8 cellular contexts compared by ENCODE assay signal in the genomic region with DNA sequence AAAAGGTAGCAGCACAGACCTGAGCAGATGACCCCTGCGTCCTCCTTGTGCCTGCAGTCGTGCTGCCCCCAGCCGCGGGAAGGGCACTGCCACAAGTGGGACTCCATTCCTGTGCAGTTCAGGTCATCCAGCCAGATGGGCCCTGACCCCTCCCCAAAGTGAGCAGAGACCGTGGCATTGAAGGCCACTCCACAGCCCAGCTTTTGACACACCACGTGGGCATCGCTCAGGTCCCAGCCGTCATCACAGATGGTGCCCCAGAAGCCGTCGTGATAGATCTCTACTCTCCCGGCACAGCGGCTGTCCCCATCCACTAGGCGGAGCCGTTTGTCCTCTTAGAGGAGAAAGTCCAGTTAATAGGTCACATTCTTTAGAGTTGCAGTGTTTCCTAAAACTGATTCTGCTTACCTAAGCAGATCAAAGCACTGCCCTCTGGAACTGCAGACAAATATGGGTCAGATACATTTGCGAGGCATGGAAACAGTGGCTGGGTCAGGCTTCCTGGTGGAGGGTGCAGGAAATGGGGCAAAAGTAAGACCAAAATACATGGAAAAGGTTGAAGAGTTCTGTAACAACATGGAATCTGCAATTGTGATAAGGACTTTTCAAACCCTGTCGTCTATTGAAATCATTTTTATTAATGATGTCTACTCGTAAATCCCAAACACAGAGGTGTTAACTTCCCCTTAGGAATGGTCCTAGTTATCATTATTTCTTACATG.
DNase-seq lines count a peak whose midpoint lies in the region; ATAC-seq and TF ChIP-seq lines count a peak whose summit lies in the region.

No MANE protein-coding gene starts in this region.

- no peak overlapping the region for H3K27ac ChIP-seq in HEK293 (ENCODE audit: extremely low read depth, low read depth, low read length)
- no peak overlapping the region for H3K27ac ChIP-seq in RWPE1

- no peak for ATAC-seq in GM19324 (IDR thresholded peaks at IDR 0.05; ENCODE audit: low FRiP score, unreplicated experiment)

- CTCF ChIA-PET in HEK293 (lab: Yijun Ruan, JAX) = interaction anchor here (1.0 to 2.2 kb wide), 3 partner anchors 85 to 268 kb away, joined by 3 to 10 read pairs (median 4); no protein-coding TSS in a partner anchor
- CTCF ChIA-PET in RWPE1 (lab: Yijun Ruan, JAX) = no interaction called here

- no peaks in the 10 kb centered on the region for H3K36me3 ChIP-seq in HEK293 (ENCODE audit: control insufficient read depth in 2 of 2, insufficient read depth in 1 of 2, low read length in 2 of 2)

- no peaks in the 10 kb centered on the region for H3K9me3 ChIP-seq in HEK293 (ENCODE audit: control insufficient read depth, insufficient read depth, low read depth, low read length)

- no peaks in the 10 kb centered on the region for H3K4me1 ChIP-seq in HEK293 (ENCODE audit: control insufficient read depth, insufficient read depth, low read length)

- no peak overlapping the region for H3K4me3 ChIP-seq in HEK293 (ENCODE audit: low read depth, low read length)

- TF ChIP-seq CTCF in HEK293 (tag by site-specific recombination; IDR thresholded peaks at IDR 0.05) = peak; percentile 31; the same call in 1 of the 2 replicates
- peak; percentile 33 for TF ChIP-seq CTCF in RWPE1 (conservative IDR thresholded peaks at IDR 0.05; ENCODE audit: low read depth)

- peak; percentile 7 for DNase-seq in Caki2 (ENCODE audit: low read depth)
- peak; percentile 44 for DNase-seq in RWPE1 (ENCODE audit: low spot score)
- DNase-seq in fibroblast of peridontal ligament (ENCODE audit: extremely low read depth) = peak; percentile 27
- DNase-seq in retina = peak; percentile 8
- no peak for DNase-seq in NCI-H345 treated with DMSO at 0.1 percent for 48 hours (lab: John Stamatoyannopoulos, UW; ENCODE audit: unreplicated experiment)
- no peak for DNase-seq in NCI-H2107 (lab: John Stamatoyannopoulos, UW)

- in situ Hi-C loops in Caki2 (cut with HindIII; ENCODE audit: low pct_unique_long_range_greater_than_20kb, low sequenced_read_pairs) = no loop called here

- POLR2A ChIA-PET in HEK293 (lab: Yijun Ruan, JAX) (no interaction called here), RWPE1 (lab: Yijun Ruan, JAX; ENCODE audit: low non-redundant PET) (no interaction called here)

TF ChIP-seq in HEK293, 187 proteins besides CTCF, POLR2A, EP300 and RAD21:
- no peak for TF ChIP-seq ZSCAN4 (tag by site-specific recombination; IDR thresholded peaks at IDR 0.05)
- TF ChIP-seq ZNF654 (tag by site-specific recombination; IDR thresholded peaks at IDR 0.05; ENCODE audit: low read depth) = peak; percentile 57

Comparison
In these comparisons a context has a peak if more than half of its experiments do, and no peak if none do; other contexts are left out.
1. DNase-seq: peak in Caki2 (single experiment), RWPE1 (single experiment), fibroblast of peridontal ligament (single experiment) and retina (single experiment); none in NCI-H345 treated with DMSO at 0.1 percent for 48 hours (single experiment) and NCI-H2107 (single experiment).